ENCODE assay signal across 8 cellular contexts in genomic region chr19:1855828-1856255, GRCh38. TPM values are rescaled to one million over a fixed set of nuclear protein-coding genes. Genes with fewer than 3 reads are reported as not detected.
A peak's percentile ranks its signal among the peaks of the same experiment; 100 is the strongest.
DNase-seq lines count a peak whose midpoint lies in the region; ATAC-seq and TF ChIP-seq lines count a peak whose summit lies in the region.

No MANE protein-coding gene starts in this region.

- BruUV-seq in mammary epithelial cell (replicated peaks; lab: Mats Ljungman, UMichigan): no TSS peak

- in situ Hi-C loops in mammary epithelial cell (cut with MboI; ENCODE audit: low sequenced_read_pairs in 2 of 2): no loop called here

- peaks cover 98% of the 10 kb centered on the region for H3K79me2 ChIP-seq in mammary epithelial cell (ENCODE audit: insufficient read depth, low read length)

- H3K4me1 ChIP-seq in CD4-positive, alpha-beta memory T cell (ENCODE audit: insufficient read depth, low read length): peaks cover 92% of the 10 kb centered on the region
- H3K4me1 ChIP-seq in mammary epithelial cell (ENCODE audit: insufficient read depth, low read length): peaks cover 79% of the 10 kb centered on the region

- no peak for TF ChIP-seq CTCF in mammary epithelial cell (conservative IDR thresholded peaks at IDR 0.05 in 1 of 2, IDR thresholded peaks at IDR 0.05 in 1 of 2; ENCODE audit: extremely low read depth in 1 of 2, insufficient read depth in 1 of 2, low read depth in 1 of 2, low read length in 2 of 2)

- peak overlapping the region; percentile 76 for H3K4me2 ChIP-seq in mammary epithelial cell (ENCODE audit: insufficient read depth, low read depth, low read length)

- peaks cover 23 to 69% (median 46%) of the 10 kb centered on the region in 4 donors for H3K4me1 Mint-ChIP-seq in CD4-positive, alpha-beta memory T cell
- H3K4me1 Mint-ChIP-seq in naive thymus-derived CD8-positive, alpha-beta T cell: peaks cover 22 to 70% (median 65%) of the 10 kb centered on the region in 4 donors

- DNase-seq in CD4-positive, alpha-beta memory T cell: peak in 4 of 5 donors; percentile 26 to 60 (median 38)
- DNase-seq in LHCN-M2 (ENCODE audit: low read depth) (peak; percentile 57), mammary epithelial cell (no peak), posterior cingulate gyrus (no peak), kidney glomerular epithelial cell (lab: John Stamatoyannopoulos, UW) (no peak), SIG-M5 (lab: John Stamatoyannopoulos, UW) (no peak), NCI-H2029 (lab: John Stamatoyannopoulos, UW) (no peak)
- peak in 4 of 10 donors; percentile 44 to 74 (median 52) for DNase-seq in naive thymus-derived CD8-positive, alpha-beta T cell

- dilution Hi-C loops in mammary epithelial cell (cut with HindIII; ENCODE audit: low sequenced_read_pairs): no loop called here

- peaks cover 7% of the 10 kb centered on the region for H4K20me1 ChIP-seq in mammary epithelial cell (ENCODE audit: insufficient read depth, low read length)

- 44% methylated on average over 4 of the region's 13 CpGs for WGBS in mammary epithelial cell (ENCODE audit: low coverage, missing lambda C conversion rate)

- H3K27me3 ChIP-seq in CD4-positive, alpha-beta memory T cell (ENCODE audit: insufficient read depth, low read length): no peaks in the 10 kb centered on the region
- H3K27me3 ChIP-seq in mammary epithelial cell (ENCODE audit: insufficient read depth, low read length): no peaks in the 10 kb centered on the region

- CTCF ChIA-PET in CD4-positive, alpha-beta memory T cell (lab: Charles Lee; ENCODE audit: partially characterized antibody): interaction anchor here (1.8 kb wide), 1 partner anchor 10 kb away, joined by 4 read pairs; no protein-coding TSS in a partner anchor
- CTCF ChIA-PET in mammary epithelial cell (lab: Charles Lee; ENCODE audit: low non-redundant PET): no interaction called here

- peaks cover 0 to 4% of the 10 kb centered on the region in 2 donors for H3K36me3 Mint-ChIP-seq in CD4-positive, alpha-beta memory T cell
- no peaks in the 10 kb centered on the region for H3K36me3 Mint-ChIP-seq in naive thymus-derived CD8-positive, alpha-beta T cell

- peak overlapping the region; percentile 89 to 94 (median 93) for H3K27ac Mint-ChIP-seq in CD4-positive, alpha-beta memory T cell
- peak overlapping the region; percentile 84 to 98 (median 92) for H3K27ac Mint-ChIP-seq in naive thymus-derived CD8-positive, alpha-beta T cell

- no peak overlapping the region for H2AFZ ChIP-seq in mammary epithelial cell (ENCODE audit: low read depth, low read length)

- H3K9me3 Mint-ChIP-seq in CD4-positive, alpha-beta memory T cell: peaks cover 0 to 2% (median 0%) of the 10 kb centered on the region in 8 donors
- H3K9me3 Mint-ChIP-seq in naive thymus-derived CD8-positive, alpha-beta T cell: no peaks in the 10 kb centered on the region

- peak; percentile 4 to 22 for ATAC-seq in naive thymus-derived CD8-positive, alpha-beta T cell

- H3K36me3 ChIP-seq in CD4-positive, alpha-beta memory T cell (ENCODE audit: insufficient read depth, low read length): no peaks in the 10 kb centered on the region
- no peaks in the 10 kb centered on the region for H3K36me3 ChIP-seq in mammary epithelial cell (ENCODE audit: insufficient read depth, low read length)

- H3K27ac ChIP-seq in CD4-positive, alpha-beta memory T cell (ENCODE audit: low read depth, low read length): peak overlapping the region; percentile 73
- peak overlapping the region; percentile 42 for H3K27ac ChIP-seq in mammary epithelial cell (ENCODE audit: insufficient read depth, low read depth, low read length)

- no peaks in the 10 kb centered on the region for H3K27me3 Mint-ChIP-seq in CD4-positive, alpha-beta memory T cell
- no peaks in the 10 kb centered on the region for H3K27me3 Mint-ChIP-seq in naive thymus-derived CD8-positive, alpha-beta T cell

- no peak overlapping the region for H3K9ac ChIP-seq in mammary epithelial cell (ENCODE audit: insufficient read depth, low read length)

- intact Hi-C loops in CD4-positive, alpha-beta memory T cell (cut with micrococcal nuclease): loop anchor here (1.0 kb wide), 1 partner anchor 8 kb away; no protein-coding TSS in a partner anchor
- intact Hi-C loops in mammary epithelial cell (cut with micrococcal nuclease) (no loop called here), posterior cingulate gyrus (cut with DNase I) (no loop called here)

- H3K4me3 Mint-ChIP-seq in CD4-positive, alpha-beta memory T cell: peak overlapping the region; percentile 82 to 88 (median 86)
- peak overlapping the region; percentile 78 to 98 (median 85) for H3K4me3 Mint-ChIP-seq in naive thymus-derived CD8-positive, alpha-beta T cell

- H3K9me3 ChIP-seq in CD4-positive, alpha-beta memory T cell (ENCODE audit: control insufficient read depth in 1 of 2, low read length in 2 of 2): no peaks in the 10 kb centered on the region
- H3K9me3 ChIP-seq in mammary epithelial cell (replicated peaks; ENCODE audit: insufficient read depth, low read length): no peaks in the 10 kb centered on the region

- H3K4me3 ChIP-seq in CD4-positive, alpha-beta memory T cell (ENCODE audit: low read length in 2 of 2): peak overlapping the region; percentile 67 to 77
- H3K4me3 ChIP-seq in mammary epithelial cell (replicated peaks in 1 of 3; ENCODE audit: insufficient read depth in 1 of 3, low read depth in 2 of 3, low read length in 3 of 3): peak overlapping the region in 2 of 3 experiments; percentile 14 to 27

- POLR2A ChIA-PET in CD4-positive, alpha-beta memory T cell (lab: Charles Lee; ENCODE audit: partially characterized antibody): interaction anchor here (0.7 to 5.1 kb wide), 11 partner anchors 9 to 756 kb away, joined by 3 to 41 read pairs (median 5); partner anchors contain the start of genes ABHD17A and MKNK2
- POLR2A ChIA-PET in naive thymus-derived CD8-positive, alpha-beta T cell (lab: Charles Lee): interaction anchor here (0.6 to 4.9 kb wide), 12 partner anchors 9 to 538 kb away, joined by 3 to 35 read pairs (median 6); partner anchors contain the start of gene ABHD17A

RNA-seq across cellular contexts. Expression of gene KLF16, which starts 7.5 kb away (rescaled TPM):
- 10 to 100 TPM; 17.9 to 19.3 TPM for total RNA-seq in CD4-positive, alpha-beta memory T cell
- 1 to 10 TPM in 1 of 2 donors, under 1 TPM in 1; 0.39 to 1.3 TPM for polyA plus RNA-seq in CD4-positive, alpha-beta memory T cell
- total RNA-seq in LHCN-M2 (2014; rRNA removed) (9.4 and 13.6 TPM in 2 replicates), mammary epithelial cell (10 to 100 TPM; 13.7 to 56.2 TPM)
- 19.1 TPM for polyA plus RNA-seq in LHCN-M2 (2012)
- 11.9 TPM for polyA plus RNA-seq in mammary epithelial cell
- 11.0 TPM for polyA minus RNA-seq in mammary epithelial cell
- 10 to 100 TPM; 18.5 to 19.9 TPM for total RNA-seq in naive thymus-derived CD8-positive, alpha-beta T cell
- under 1 TPM; 0.23 to 0.84 (median 0.36) TPM for polyA plus RNA-seq in naive thymus-derived CD8-positive, alpha-beta T cell

RNA-seq across cellular contexts. Expression of gene REXO1, which starts 7.6 kb away (rescaled TPM):
- 10 to 100 TPM; 57.1 to 57.3 TPM for total RNA-seq in CD4-positive, alpha-beta memory T cell
- 10 to 100 TPM in 1 of 2 donors, 1 to 10 TPM in 1; 1.5 to 11.9 TPM for polyA plus RNA-seq in CD4-positive, alpha-beta memory T cell
- 8.7 and 9.0 TPM in 2 replicates for total RNA-seq in LHCN-M2 (2014; rRNA removed)
- polyA plus RNA-seq in LHCN-M2 (2012): 15.1 TPM
- total RNA-seq in mammary epithelial cell: 10 to 100 TPM; 11.3 to 41.0 TPM
- polyA plus RNA-seq in mammary epithelial cell: 22.4 TPM
- 29.8 TPM for polyA minus RNA-seq in mammary epithelial cell
- total RNA-seq in naive thymus-derived CD8-positive, alpha-beta T cell: 10 to 100 TPM; 78.1 to 86.2 TPM
- 1 to 10 TPM; 2.7 to 6.8 (median 3.1) TPM for polyA plus RNA-seq in naive thymus-derived CD8-positive, alpha-beta T cell

RNA-seq across cellular contexts. Expression of gene ABHD17A, which starts 29.5 kb away (rescaled TPM):
- total RNA-seq in CD4-positive, alpha-beta memory T cell: 100 to 1,000 TPM; 106 to 109 TPM
- 100 to 1,000 TPM; 138 to 204 TPM for polyA plus RNA-seq in CD4-positive, alpha-beta memory T cell
- 118 and 132 TPM in 2 replicates for total RNA-seq in LHCN-M2 (2014; rRNA removed)
- 57.7 TPM for polyA plus RNA-seq in LHCN-M2 (2012)
- 10 to 100 TPM; 46.2 to 61.5 TPM for total RNA-seq in mammary epithelial cell
- 56.8 TPM for polyA plus RNA-seq in mammary epithelial cell
- polyA minus RNA-seq in mammary epithelial cell: 7.2 TPM
- total RNA-seq in naive thymus-derived CD8-positive, alpha-beta T cell: 100 to 1,000 TPM; 106 to 109 TPM
- polyA plus RNA-seq in naive thymus-derived CD8-positive, alpha-beta T cell: 100 to 1,000 TPM; 153 to 207 (median 155) TPM

RNA-seq across cellular contexts. Expression of gene ATP8B3, which starts 43.8 kb away (rescaled TPM):
- total RNA-seq in CD4-positive, alpha-beta memory T cell: 1 to 10 TPM; 4.9 to 5.5 TPM
- polyA plus RNA-seq in CD4-positive, alpha-beta memory T cell: 1 to 10 TPM in 1 of 2 donors, under 1 TPM in 1; 0.73 to 2.3 TPM
- total RNA-seq in LHCN-M2 (2014; rRNA removed) (4.9 and 6.5 TPM in 2 replicates), mammary epithelial cell (1 to 10 TPM; 1.0 to 2.7 TPM)
- 4.6 TPM for polyA plus RNA-seq in LHCN-M2 (2012)
- polyA plus RNA-seq in mammary epithelial cell: 5.3 TPM
- polyA minus RNA-seq in mammary epithelial cell: 10.5 TPM
- 1 to 10 TPM; 1.6 to 1.8 TPM for total RNA-seq in naive thymus-derived CD8-positive, alpha-beta T cell
- polyA plus RNA-seq in naive thymus-derived CD8-positive, alpha-beta T cell: 1 to 10 TPM in 1 of 3 donors, under 1 TPM in 2; 0.52 to 1.3 (median 0.59) TPM

RNA-seq across cellular contexts. Expression of gene ADAT3, which starts 49.4 kb away (rescaled TPM):
- total RNA-seq in CD4-positive, alpha-beta memory T cell: 1 to 10 TPM; 3.7 to 4.9 TPM
- 1 to 10 TPM; 1.4 to 3.9 TPM for polyA plus RNA-seq in CD4-positive, alpha-beta memory T cell
- total RNA-seq in LHCN-M2 (2014; rRNA removed): 6.0 and 7.6 TPM in 2 replicates
- polyA plus RNA-seq in LHCN-M2 (2012): 3.8 TPM
- total RNA-seq in mammary epithelial cell: 1 to 10 TPM; 3.5 to 7.3 TPM
- polyA plus RNA-seq in mammary epithelial cell: 1.7 TPM
- polyA minus RNA-seq in mammary epithelial cell: not detected
- 1 to 10 TPM; 4.2 to 4.5 TPM for total RNA-seq in naive thymus-derived CD8-positive, alpha-beta T cell
- polyA plus RNA-seq in naive thymus-derived CD8-positive, alpha-beta T cell: 1 to 10 TPM; 1.9 to 3.6 (median 3.6) TPM

Comparison
In these comparisons a context has a peak if more than half of its experiments do, and no peak if none do; other contexts are left out.
1. DNase-seq: peak in CD4-positive, alpha-beta memory T cell (4 of 5) and LHCN-M2 (single experiment); none in mammary epithelial cell (single experiment), posterior cingulate gyrus (0 of 10), kidney glomerular epithelial cell (single experiment), SIG-M5 (single experiment) and NCI-H2029 (single experiment).